Comparison of ENCODE assay signal across 18 cellular contexts in genomic region chr3:13047296-13048165, GRCh38. TPM values are rescaled to one million over a fixed set of nuclear protein-coding genes. Genes with fewer than 3 reads are reported as not detected.
DNase-seq lines count a peak whose midpoint lies in the region; ATAC-seq and TF ChIP-seq lines count a peak whose summit lies in the region.
"Had no signal": no experiment of that assay in that cellular context is flagged by ENCODE, and none has a peak within 500 bp of the region (broad histone marks: within the 10 kb centered on the region; RNA-seq: fewer than 3 reads in every experiment).

No MANE protein-coding gene starts in this region.

- ATAC-seq in activated B cell treated with CpG ODN at 0.5 μM for 24 hours (ENCODE audit: low read depth) = no peak
- ATAC-seq: esophagus mucosa, left lobe of liver, right cardiac atrium had no signal

- CTCF ChIA-PET in activated B cell treated with CpG ODN at 0.5 μM for 24 hours (lab: Charles Lee) = interaction anchor here (1.0 to 3.3 kb wide), 19 partner anchors 10 to 87 kb away, joined by 3 to 14 read pairs (median 5); no protein-coding TSS in a partner anchor

- peaks cover 0 to 3% (median 0%) of the 10 kb centered on the region in 7 donors for H3K9me3 Mint-ChIP-seq in CD14-positive monocyte
- no peaks in the 10 kb centered on the region for H3K9me3 Mint-ChIP-seq in activated B cell treated with CpG ODN at 0.5 μM for 24 hours
- H3K9me3 Mint-ChIP-seq: activated naive CD8-positive, alpha-beta T cell treated with anti-CD3 and anti-CD28 coated beads for 36 hours; naive thymus-derived CD8-positive, alpha-beta T cell had no signal

- intact Hi-C loops in CD14-positive monocyte (cut with micrococcal nuclease) (loop anchor here (5.0 to 10.0 kb wide), 2 partner anchors 35 to 53 kb away; no protein-coding TSS in a partner anchor), activated B cell treated with CpG ODN at 0.5 μM for 24 hours (cut with micrococcal nuclease) (loop anchor here (2.0 kb wide), 1 partner anchor 53 kb away; no protein-coding TSS in a partner anchor), breast epithelium (cut with DNase I; ENCODE audit: low total_unique reads) (no loop called here)

- H3K27me3 ChIP-seq in kidney epithelial cell (ENCODE audit: control insufficient read depth, insufficient read depth, low read length) = peaks cover 42% of the 10 kb centered on the region
- no peaks in the 10 kb centered on the region for H3K27me3 ChIP-seq in breast epithelium
- no peaks in the 10 kb centered on the region for H3K27me3 ChIP-seq in smooth muscle cell (ENCODE audit: low read depth)

- TF ChIP-seq CTCF in CD14-positive monocyte (IDR thresholded peaks at IDR 0.05) = peak; percentile 30
- TF ChIP-seq CTCF in GM13976 (IDR thresholded peaks at IDR 0.05; ENCODE audit: borderline replicate concordance, control extremely low read depth, extremely low read depth, insufficient read depth, missing control alignments) = peak; percentile 15
- TF ChIP-seq CTCF in activated B cell treated with CpG ODN at 0.5 μM for 24 hours (IDR thresholded peaks at IDR 0.05) = no peak
- peak; percentile 4 for TF ChIP-seq CTCF in kidney epithelial cell (IDR thresholded peaks at IDR 0.05; ENCODE audit: insufficient read depth, low read length, poor library complexity, severe bottlenecking)
- TF ChIP-seq CTCF in breast epithelium (IDR thresholded peaks at IDR 0.05) = no peak
- TF ChIP-seq CTCF in smooth muscle cell (IDR thresholded peaks at IDR 0.05; ENCODE audit: borderline replicate concordance, insufficient read depth, poor library complexity, severe bottlenecking) = no peak

- peaks cover 3 to 5% (median 4%) of the 10 kb centered on the region in 3 donors for H3K27me3 Mint-ChIP-seq in CD14-positive monocyte (ENCODE audit: low read depth in 3 of 3)
- H3K27me3 Mint-ChIP-seq in activated B cell treated with CpG ODN at 0.5 μM for 24 hours = no peaks in the 10 kb centered on the region
- H3K27me3 Mint-ChIP-seq: activated naive CD8-positive, alpha-beta T cell treated with anti-CD3 and anti-CD28 coated beads for 36 hours; naive thymus-derived CD8-positive, alpha-beta T cell had no signal

- in situ Hi-C loops in GM13976 (cut with MboI; ENCODE audit: low sequenced_read_pairs, unreplicated experiment) = no loop called here

- H3K4me2 ChIP-seq in smooth muscle cell = no peak overlapping the region

- no peaks in the 10 kb centered on the region for H3F3A ChIP-seq in smooth muscle cell (ENCODE audit: low read depth)

- H3K4me1 ChIP-seq in breast epithelium (peaks cover 0 to 11% of the 10 kb centered on the region in 2 donors), smooth muscle cell (ENCODE audit: low read depth) (peaks cover 17% of the 10 kb centered on the region)

- H3K36me3 Mint-ChIP-seq in CD14-positive monocyte = no peaks in the 10 kb centered on the region
- peaks cover 7% of the 10 kb centered on the region for H3K36me3 Mint-ChIP-seq in activated B cell treated with CpG ODN at 0.5 μM for 24 hours (ENCODE audit: low read depth)
- H3K36me3 Mint-ChIP-seq: activated naive CD8-positive, alpha-beta T cell treated with anti-CD3 and anti-CD28 coated beads for 36 hours; naive thymus-derived CD8-positive, alpha-beta T cell had no signal

- DNase-seq in CD14-positive monocyte (ENCODE audit: low spot score) = no peak
- peak; percentile 60 for DNase-seq in GM13976 (ENCODE audit: low spot score)
- no peak for DNase-seq in activated B cell treated with CpG ODN at 0.5 μM for 24 hours
- DNase-seq in kidney epithelial cell (ENCODE audit: low read depth) = no peak
- DNase-seq in NCI-H2107 (lab: John Stamatoyannopoulos, UW) = no peak
- DNase-seq in breast epithelium (ENCODE audit: low spot score in 2 of 2) = no peak
- DNase-seq in islet precursor cell = no peak
- DNase-seq in smooth muscle cell (lab: John Stamatoyannopoulos, UW; ENCODE audit: unreplicated experiment) = no peak
- DNase-seq: activated CD4-positive, CD25-positive, alpha-beta regulatory T cell; activated CD8-positive, alpha-beta memory T cell treated with anti-CD3 and anti-CD28 coated beads, Interleukin-2, amount 50 U/mL, for 48 hours; activated naive CD8-positive, alpha-beta T cell treated with anti-CD3 and anti-CD28 coated beads for 36 hours; hippocampal formation; naive thymus-derived CD8-positive, alpha-beta T cell; stimulated activated CD4-positive, alpha-beta T cell treated with anti-CD3 and anti-CD28 coated beads, Interleukin-2, amount 100 ng/mL, for 48 hours had no signal

- POLR2A ChIA-PET in activated B cell treated with CpG ODN at 0.5 μM for 24 hours (lab: Charles Lee) = interaction anchor here (0.6 to 5.5 kb wide), 22 partner anchors 17 to 206 kb away, joined by 3 to 170 read pairs (median 6); partner anchors contain the start of gene RPL32

- TF ChIP-seq POLR2A in breast epithelium (IDR thresholded peaks at IDR 0.05) = no peak

- H2AFZ ChIP-seq in smooth muscle cell (ENCODE audit: low read depth) = no peak overlapping the region

- no peak overlapping the region for H3K4me3 Mint-ChIP-seq in CD14-positive monocyte
- peak overlapping the region; percentile 62 for H3K4me3 Mint-ChIP-seq in activated B cell treated with CpG ODN at 0.5 μM for 24 hours
- H3K4me3 Mint-ChIP-seq: activated naive CD8-positive, alpha-beta T cell treated with anti-CD3 and anti-CD28 coated beads for 36 hours had no signal

- no peaks in the 10 kb centered on the region for H3K79me2 ChIP-seq in smooth muscle cell (ENCODE audit: low read depth)

- H3K4me1 Mint-ChIP-seq in CD14-positive monocyte (peaks cover 30% of the 10 kb centered on the region), activated B cell treated with CpG ODN at 0.5 μM for 24 hours (peaks cover 79% of the 10 kb centered on the region)

- no peak overlapping the region for H3K4me3 ChIP-seq in kidney epithelial cell (ENCODE audit: low read depth, low read length)
- no peak overlapping the region for H3K4me3 ChIP-seq in breast epithelium
- no peak overlapping the region for H3K4me3 ChIP-seq in smooth muscle cell
- H3K4me3 ChIP-seq: SK-N-MC had no signal

- H3K9me3 ChIP-seq in breast epithelium (no peaks in the 10 kb centered on the region), smooth muscle cell (replicated peaks; ENCODE audit: low read depth) (no peaks in the 10 kb centered on the region)

- 94% methylated on average over 11 of the region's 11 CpGs for WGBS in smooth muscle cell (ENCODE audit: low lambda C conversion rate)

- no peaks in the 10 kb centered on the region for H3K36me3 ChIP-seq in kidney epithelial cell (ENCODE audit: control insufficient read depth, insufficient read depth, low read length)
- H3K36me3 ChIP-seq in breast epithelium = no peaks in the 10 kb centered on the region
- H3K36me3 ChIP-seq in smooth muscle cell (ENCODE audit: low read depth) = no peaks in the 10 kb centered on the region

- H3K27ac ChIP-seq in breast epithelium (no peak overlapping the region), smooth muscle cell (ENCODE audit: low read depth) (no peak overlapping the region)
- H3K27ac ChIP-seq: SK-N-MC had no signal

- no peak overlapping the region for H3K9ac ChIP-seq in smooth muscle cell (ENCODE audit: low read depth)

- H3K27ac Mint-ChIP-seq in CD14-positive monocyte = peak overlapping the region in 4 of 7 donors; percentile 8 to 89 (median 68)
- peak overlapping the region; percentile 90 for H3K27ac Mint-ChIP-seq in activated B cell treated with CpG ODN at 0.5 μM for 24 hours

- no peaks in the 10 kb centered on the region for H4K20me1 ChIP-seq in smooth muscle cell (ENCODE audit: low read depth)

RNA-seq across cellular contexts. Expression of gene IQSEC1, which starts 25.7 kb away (rescaled TPM):
- polyA plus RNA-seq in CD14-positive monocyte (10 to 100 TPM; 17.7 to 30.3 TPM), smooth muscle cell (19.8 and 26.0 TPM in 2 replicates)
- total RNA-seq in activated B cell treated with CpG ODN at 0.5 μM for 24 hours (260 and 296 TPM in 2 replicates), kidney epithelial cell (14.9 and 22.7 TPM in 2 replicates), breast epithelium (10 to 100 TPM; 26.9 to 45.4 (median 26.9) TPM), smooth muscle cell (13.9 and 18.9 TPM in 2 replicates)

Comparison
In these comparisons a context has a peak if more than half of its experiments do, and no peak if none do; other contexts are left out.
1. CTCF ChIP-seq: peak in CD14-positive monocyte (single experiment), GM13976 (single experiment) and kidney epithelial cell (single experiment); none in activated B cell treated with CpG ODN at 0.5 μM for 24 hours (single experiment), breast epithelium (0 of 3) and smooth muscle cell (single experiment).